Comparison of ENCODE assay signal across 13 cellular contexts in the genomic region with DNA sequence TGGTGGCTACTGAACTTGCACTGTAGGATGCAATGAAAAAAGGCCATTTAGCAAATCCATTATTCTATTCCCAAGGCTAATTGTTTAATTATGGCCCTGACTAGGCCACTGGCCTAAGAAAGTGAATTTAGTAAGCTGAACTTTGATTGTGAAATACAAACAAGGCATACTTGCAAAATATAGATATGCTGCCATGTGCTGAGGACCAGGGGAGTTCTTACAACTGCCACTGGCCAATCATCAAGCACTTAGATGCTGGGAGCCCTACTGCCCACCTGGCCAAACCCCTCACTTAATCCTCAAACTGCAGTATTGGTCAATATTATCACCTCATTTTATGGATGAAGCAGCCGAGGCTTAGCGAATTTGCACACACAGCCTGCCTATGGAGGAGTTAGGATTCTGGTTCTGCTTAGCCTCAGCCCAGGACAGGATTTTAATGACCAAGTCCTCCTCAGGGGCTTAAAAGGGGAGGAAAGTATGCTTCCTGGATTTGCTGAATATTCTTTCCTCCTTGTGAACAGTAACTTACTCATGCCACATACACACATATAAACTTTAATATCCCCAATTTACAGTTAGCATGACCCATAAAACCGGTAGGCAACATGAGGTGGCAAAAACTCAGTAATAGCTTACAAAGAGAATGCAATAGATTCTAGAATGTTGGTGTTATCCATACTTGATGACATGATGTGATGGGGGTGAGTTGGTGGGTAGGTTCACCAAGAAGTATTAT. TPM values are rescaled to one million over a fixed set of nuclear protein-coding genes. Genes with fewer than 3 reads are reported as not detected.
DNase-seq lines count a peak whose midpoint lies in the region; ATAC-seq and TF ChIP-seq lines count a peak whose summit lies in the region.
"Had no signal": no experiment of that assay in that cellular context is flagged by ENCODE, and none has a peak within 500 bp of the region (broad histone marks: within the 10 kb centered on the region; RNA-seq: fewer than 3 reads in every experiment).

No MANE protein-coding gene starts in this region.

- 29 to 73% methylated on average over 3 of the region's 3 CpGs for WGBS in sigmoid colon, 2 donors

- H3K9me3 Mint-ChIP-seq in CD4-positive, alpha-beta memory T cell = no peaks in the 10 kb centered on the region
- no peaks in the 10 kb centered on the region for H3K9me3 Mint-ChIP-seq in central memory CD8-positive, alpha-beta T cell
- peaks cover 0 to 6% (median 0%) of the 10 kb centered on the region in 11 donors for H3K9me3 Mint-ChIP-seq in naive thymus-derived CD4-positive, alpha-beta T cell
- no peaks in the 10 kb centered on the region for H3K9me3 Mint-ChIP-seq in Caco-2 (ENCODE audit: unreplicated experiment)

- no peaks in the 10 kb centered on the region for H3K27me3 ChIP-seq in CD4-positive, alpha-beta memory T cell (ENCODE audit: insufficient read depth, low read length)
- no peaks in the 10 kb centered on the region for H3K27me3 ChIP-seq in PC-9 (ENCODE audit: insufficient read depth, low read depth)
- H3K27me3 ChIP-seq in naive thymus-derived CD4-positive, alpha-beta T cell (ENCODE audit: control insufficient read depth in 2 of 2, insufficient read depth in 2 of 2, low read length in 2 of 2) = no peaks in the 10 kb centered on the region
- no peaks in the 10 kb centered on the region for H3K27me3 ChIP-seq in sigmoid colon
- H3K27me3 ChIP-seq in left ventricle myocardium inferior (ENCODE audit: low read depth) = no peaks in the 10 kb centered on the region
- H3K27me3 ChIP-seq in Caco-2 (replicated peaks; ENCODE audit: control insufficient read depth, insufficient read depth, low read length) = no peaks in the 10 kb centered on the region
- H3K27me3 ChIP-seq: heart left ventricle, left lung had no signal

- H3K9me3 ChIP-seq in CD4-positive, alpha-beta memory T cell (ENCODE audit: control insufficient read depth in 1 of 2, low read length in 2 of 2) = no peaks in the 10 kb centered on the region
- no peaks in the 10 kb centered on the region for H3K9me3 ChIP-seq in PC-9 (ENCODE audit: insufficient read depth, low read depth)
- no peaks in the 10 kb centered on the region for H3K9me3 ChIP-seq in naive thymus-derived CD4-positive, alpha-beta T cell (ENCODE audit: control insufficient read depth in 2 of 3, low read length in 3 of 3)
- H3K9me3 ChIP-seq in sigmoid colon = no peaks in the 10 kb centered on the region
- H3K9me3 ChIP-seq in left ventricle myocardium inferior (replicated peaks) = no peaks in the 10 kb centered on the region
- H3K9me3 ChIP-seq in Caco-2 = no peaks in the 10 kb centered on the region
- H3K9me3 ChIP-seq: heart left ventricle, left lung had no signal

- peak overlapping the region; percentile 88 to 94 (median 92) for H3K27ac Mint-ChIP-seq in CD4-positive, alpha-beta memory T cell
- H3K27ac Mint-ChIP-seq in central memory CD8-positive, alpha-beta T cell (ENCODE audit: low read depth) = peak overlapping the region; percentile 95
- H3K27ac Mint-ChIP-seq in naive thymus-derived CD4-positive, alpha-beta T cell = peak overlapping the region; percentile 85 to 100 (median 94)
- H3K27ac Mint-ChIP-seq in Caco-2 (ENCODE audit: unreplicated experiment) = no peak overlapping the region

- no peak for TF ChIP-seq EP300 in sigmoid colon (IDR thresholded peaks at IDR 0.05)

- peak overlapping the region; percentile 39 for H3K4me2 ChIP-seq in PC-9

- H4K20me1 ChIP-seq in PC-9 (ENCODE audit: insufficient read depth) = no peaks in the 10 kb centered on the region

- ATAC-seq in central memory CD8-positive, alpha-beta T cell (replicated peaks; ENCODE audit: extremely low read depth, poor library complexity, severe bottlenecking) = no peak
- ATAC-seq in naive thymus-derived CD4-positive, alpha-beta T cell = no peak
- ATAC-seq in GM18909 (IDR thresholded peaks at IDR 0.05; ENCODE audit: poor library complexity, unreplicated experiment) = no peak
- ATAC-seq: heart left ventricle, left lung had no signal

- CTCF ChIA-PET in CD4-positive, alpha-beta memory T cell (lab: Charles Lee; ENCODE audit: partially characterized antibody) = interaction anchor here (1.1 to 11.1 kb wide), 10 partner anchors 13 to 179 kb away, joined by 3 to 118 read pairs (median 6); partner anchors contain the start of gene CD44
- CTCF ChIA-PET in PC-9 (lab: Charles Lee) = interaction anchor here (1.2 kb wide), 1 partner anchor 34 kb away, joined by 3 read pairs; no protein-coding TSS in a partner anchor
- CTCF ChIA-PET in naive thymus-derived CD4-positive, alpha-beta T cell (lab: Charles Lee) = interaction anchor here (0.6 to 2.8 kb wide), 9 partner anchors 11 to 179 kb away, joined by 3 to 27 read pairs (median 5); no protein-coding TSS in a partner anchor
- CTCF ChIA-PET in Caco-2 (lab: Charles Lee) = no interaction called here

- BruUV-seq in PC-9 (replicated peaks; lab: Mats Ljungman, UMichigan) = no TSS peak
- no TSS peak for BruUV-seq in Caco-2 (replicated peaks; lab: Mats Ljungman, UMichigan)

- peaks cover 53% of the 10 kb centered on the region for H3K36me3 ChIP-seq in CD4-positive, alpha-beta memory T cell (ENCODE audit: insufficient read depth, low read length)
- H3K36me3 ChIP-seq in PC-9 (ENCODE audit: low read depth) (peaks cover 74% of the 10 kb centered on the region), sigmoid colon (peaks cover 0 to 33% (median 8%) of the 10 kb centered on the region in 4 donors), left ventricle myocardium inferior (peaks cover 19% of the 10 kb centered on the region), Caco-2 (ENCODE audit: control insufficient read depth, insufficient read depth, low read length) (no peaks in the 10 kb centered on the region)
- H3K36me3 ChIP-seq in naive thymus-derived CD4-positive, alpha-beta T cell (ENCODE audit: control insufficient read depth in 2 of 3, insufficient read depth in 3 of 3, low read length in 3 of 3) = peaks cover 17 to 50% (median 31%) of the 10 kb centered on the region in 3 experiments
- H3K36me3 ChIP-seq: WERI-Rb-1 had no signal

- no peak overlapping the region for H2AFZ ChIP-seq in PC-9
- H2AFZ ChIP-seq: parathyroid adenoma had no signal

- intact Hi-C loops in CD4-positive, alpha-beta memory T cell (cut with micrococcal nuclease) = no loop called here
- intact Hi-C loops in PC-9 (cut with micrococcal nuclease; ENCODE audit: unreplicated experiment) (no loop called here), sigmoid colon (cut with DNase I) (no loop called here), left ventricle myocardium inferior (cut with micrococcal nuclease) (no loop called here), Caco-2 (cut with micrococcal nuclease; ENCODE audit: unreplicated experiment) (no loop called here)
- intact Hi-C loops in naive thymus-derived CD4-positive, alpha-beta T cell (cut with micrococcal nuclease) = no loop called here

- no peak for TF ChIP-seq CTCF in PC-9 (conservative IDR thresholded peaks at IDR 0.05)
- no peak for TF ChIP-seq CTCF in sigmoid colon (IDR thresholded peaks at IDR 0.05)
- no peak for TF ChIP-seq CTCF in left ventricle myocardium inferior (IDR thresholded peaks at IDR 0.05; ENCODE audit: borderline replicate concordance)
- no peak for TF ChIP-seq CTCF in Caco-2 (IDR thresholded peaks at IDR 0.05; ENCODE audit: insufficient read depth in 1 of 2, low read depth in 1 of 2, low read length in 1 of 2, severe bottlenecking in 1 of 2, unreplicated experiment in 1 of 2)

- no peak for DNase-seq in CD4-positive, alpha-beta memory T cell
- no peak for DNase-seq in PC-9
- DNase-seq in central memory CD8-positive, alpha-beta T cell (ENCODE audit: low spot score in 2 of 2) = no peak
- no peak for DNase-seq in naive thymus-derived CD4-positive, alpha-beta T cell
- DNase-seq in sigmoid colon = no peak
- no peak for DNase-seq in left ventricle myocardium inferior
- no peak for DNase-seq in Caco-2
- DNase-seq: heart left ventricle, left lung, SHP77 treated with DMSO at 0.1 percent for 48 hours, WERI-Rb-1 had no signal

- no peaks in the 10 kb centered on the region for H3K27me3 Mint-ChIP-seq in CD4-positive, alpha-beta memory T cell
- H3K27me3 Mint-ChIP-seq in central memory CD8-positive, alpha-beta T cell = no peaks in the 10 kb centered on the region
- no peaks in the 10 kb centered on the region for H3K27me3 Mint-ChIP-seq in naive thymus-derived CD4-positive, alpha-beta T cell
- H3K27me3 Mint-ChIP-seq in Caco-2 (ENCODE audit: insufficient read depth, unreplicated experiment) = no peaks in the 10 kb centered on the region

- H3K4me3 Mint-ChIP-seq in CD4-positive, alpha-beta memory T cell = peak overlapping the region in 6 of 8 donors; percentile 42 to 86 (median 58)
- peak overlapping the region; percentile 48 for H3K4me3 Mint-ChIP-seq in central memory CD8-positive, alpha-beta T cell
- H3K4me3 Mint-ChIP-seq in naive thymus-derived CD4-positive, alpha-beta T cell = peak overlapping the region; percentile 14 to 77 (median 55)
- H3K4me3 Mint-ChIP-seq in Caco-2 (ENCODE audit: unreplicated experiment) = no peak overlapping the region

- no peaks in the 10 kb centered on the region for H3K9me2 ChIP-seq in PC-9 (ENCODE audit: insufficient read depth)

- H3K4me1 Mint-ChIP-seq in CD4-positive, alpha-beta memory T cell = peaks cover 81 to 92% (median 88%) of the 10 kb centered on the region in 4 donors
- peaks cover 89% of the 10 kb centered on the region for H3K4me1 Mint-ChIP-seq in central memory CD8-positive, alpha-beta T cell
- peaks cover 67 to 93% (median 91%) of the 10 kb centered on the region in 7 donors for H3K4me1 Mint-ChIP-seq in naive thymus-derived CD4-positive, alpha-beta T cell
- H3K4me1 Mint-ChIP-seq in Caco-2 (ENCODE audit: low read depth, unreplicated experiment) = peaks cover 9% of the 10 kb centered on the region

- peak overlapping the region; percentile 44 for H3K27ac ChIP-seq in CD4-positive, alpha-beta memory T cell (ENCODE audit: low read depth, low read length)
- H3K27ac ChIP-seq in PC-9 = peak overlapping the region; percentile 63
- peak overlapping the region; percentile 65 for H3K27ac ChIP-seq in naive thymus-derived CD4-positive, alpha-beta T cell (ENCODE audit: low read depth, low read length)
- H3K27ac ChIP-seq in sigmoid colon = peak overlapping the region in 2 of 4 donors; percentile 48 to 54
- no peak overlapping the region for H3K27ac ChIP-seq in left ventricle myocardium inferior (replicated peaks)
- H3K27ac ChIP-seq: parathyroid adenoma, WERI-Rb-1 had no signal

- peaks cover 91% of the 10 kb centered on the region for H3K4me1 ChIP-seq in CD4-positive, alpha-beta memory T cell (ENCODE audit: insufficient read depth, low read length)
- H3K4me1 ChIP-seq in PC-9 (replicated peaks; ENCODE audit: insufficient read depth) (peaks cover 87% of the 10 kb centered on the region), sigmoid colon (peaks cover 0 to 54% (median 50%) of the 10 kb centered on the region in 4 donors), left ventricle myocardium inferior (peaks cover 23% of the 10 kb centered on the region), Caco-2 (peaks cover 22% of the 10 kb centered on the region)
- peaks cover 85 to 89% of the 10 kb centered on the region in 2 donors for H3K4me1 ChIP-seq in naive thymus-derived CD4-positive, alpha-beta T cell (ENCODE audit: control insufficient read depth in 2 of 2, insufficient read depth in 2 of 2, low read length in 2 of 2)

- H3K4me3 ChIP-seq in CD4-positive, alpha-beta memory T cell (ENCODE audit: low read length in 2 of 2) = no peak overlapping the region
- H3K4me3 ChIP-seq in PC-9 (no peak overlapping the region), sigmoid colon (no peak overlapping the region), left ventricle myocardium inferior (no peak overlapping the region), Caco-2 (ENCODE audit: low read depth, low read length) (no peak overlapping the region)
- H3K4me3 ChIP-seq in naive thymus-derived CD4-positive, alpha-beta T cell (ENCODE audit: low read length) = peak overlapping the region; percentile 30
- H3K4me3 ChIP-seq: heart left ventricle, left lung had no signal

- H3F3A ChIP-seq in PC-9 (ENCODE audit: insufficient read depth, low read depth) = peaks cover 86% of the 10 kb centered on the region

- POLR2A ChIA-PET in CD4-positive, alpha-beta memory T cell (lab: Charles Lee; ENCODE audit: partially characterized antibody) = interaction anchor here (0.7 to 31.9 kb wide), 22 partner anchors 10 to 179 kb away, joined by 3 to 1106 read pairs (median 4); partner anchors contain the start of gene CD44
- POLR2A ChIA-PET in PC-9 (lab: Charles Lee; ENCODE audit: unreplicated experiment) = interaction anchor here (0.5 to 0.7 kb wide), 3 partner anchors 29 to 66 kb away, joined by 5 to 12 read pairs (median 5); no protein-coding TSS in a partner anchor
- POLR2A ChIA-PET in naive thymus-derived CD4-positive, alpha-beta T cell (lab: Charles Lee) = interaction anchor here (1.1 to 12.6 kb wide), 13 partner anchors 11 to 177 kb away, joined by 3 to 354 read pairs (median 6); partner anchors contain the start of gene CD44
- POLR2A ChIA-PET in Caco-2 (lab: Charles Lee) = no interaction called here

- H3K79me2 ChIP-seq in PC-9 (ENCODE audit: low read depth) = peaks cover 95% of the 10 kb centered on the region
- H3K79me2 ChIP-seq: parathyroid adenoma had no signal

- H3K36me3 Mint-ChIP-seq in CD4-positive, alpha-beta memory T cell = peaks cover 68 to 88% of the 10 kb centered on the region in 2 donors
- H3K36me3 Mint-ChIP-seq in central memory CD8-positive, alpha-beta T cell (ENCODE audit: insufficient read depth) = peaks cover 89% of the 10 kb centered on the region
- H3K36me3 Mint-ChIP-seq in naive thymus-derived CD4-positive, alpha-beta T cell = peaks cover 18 to 74% (median 71%) of the 10 kb centered on the region in 5 donors
- H3K36me3 Mint-ChIP-seq in Caco-2 (ENCODE audit: insufficient read depth, unreplicated experiment) = peaks cover 2% of the 10 kb centered on the region

- no peak for TF ChIP-seq POLR2A in sigmoid colon (IDR thresholded peaks at IDR 0.05)

RNA-seq across cellular contexts. Expression of gene CD44, which starts 39.3 kb away (rescaled TPM):
- 100 to 1,000 TPM; 808 to 809 TPM for total RNA-seq in CD4-positive, alpha-beta memory T cell
- 100 to 1,000 TPM; 390 to 554 TPM for polyA plus RNA-seq in CD4-positive, alpha-beta memory T cell
- total RNA-seq in PC-9 (2021) (775 and 872 TPM in 2 replicates), sigmoid colon (100 to 1,000 TPM in 2 of 4 donors, 10 to 100 TPM in 2; 74.2 to 228 (median 119) TPM), left ventricle myocardium inferior (14.0 TPM), Caco-2 (2022) (50.4 and 61.4 TPM in 2 replicates)
- 1,000 to 10,000 TPM in 1 of 5 experiments, 100 to 1,000 TPM in 4; 369 to 1,223 (median 784) TPM for total RNA-seq in naive thymus-derived CD4-positive, alpha-beta T cell
- 100 to 1,000 TPM; 332 to 372 TPM for polyA plus RNA-seq in naive thymus-derived CD4-positive, alpha-beta T cell
- polyA plus RNA-seq in sigmoid colon = 100 to 1,000 TPM in 1 of 3 donors, 10 to 100 TPM in 2; 28.4 to 154 (median 37.8) TPM
